In the genomic region with DNA sequence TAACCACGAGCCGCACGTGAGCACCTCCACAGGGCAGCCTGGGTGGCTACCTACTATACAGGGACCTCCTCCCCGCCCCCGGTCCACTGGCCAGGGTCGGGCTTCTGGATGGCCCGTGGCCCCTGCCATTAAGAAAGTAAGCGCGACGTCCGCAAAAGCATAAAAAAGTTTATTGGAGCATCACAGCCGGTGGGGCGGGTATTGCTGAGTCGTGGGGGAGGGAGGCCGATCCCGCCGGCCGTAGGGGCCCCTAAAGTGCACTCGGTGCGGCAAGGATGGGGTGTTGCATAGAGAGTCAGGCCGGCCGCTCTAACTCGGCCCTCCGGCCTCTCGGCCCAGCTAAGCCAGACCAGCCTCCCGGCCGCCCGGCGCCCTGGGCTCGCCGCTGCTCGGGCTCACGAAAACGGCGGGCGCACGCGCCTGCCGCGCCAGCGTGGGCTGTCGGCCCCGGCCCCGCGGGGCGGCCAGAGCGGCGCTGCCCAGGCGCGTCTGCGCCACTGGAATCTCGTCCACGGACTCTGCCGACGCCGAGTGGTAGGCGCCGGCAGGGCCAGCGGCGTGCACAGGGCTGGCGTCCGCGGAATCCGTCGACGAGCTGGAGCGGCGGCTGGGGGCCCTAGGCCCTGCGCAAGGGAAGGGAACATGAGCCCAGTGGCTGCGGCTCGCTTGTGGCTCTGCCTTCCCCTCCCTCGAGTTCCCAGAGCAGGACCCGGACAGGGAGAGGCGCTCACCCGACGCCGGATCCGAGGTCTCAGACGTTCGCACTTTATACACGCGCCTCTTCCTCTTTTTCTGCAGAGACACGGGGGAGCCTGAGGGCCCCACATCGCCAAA, we compare ENCODE assay signal across 8 cellular contexts. TPM values are rescaled to one million over a fixed set of nuclear protein-coding genes. Genes with fewer than 3 reads are reported as not detected.
DNase-seq lines count a peak whose midpoint lies in the region; ATAC-seq and TF ChIP-seq lines count a peak whose summit lies in the region.

No MANE protein-coding gene starts in this region.

- H3K4me1 ChIP-seq in right atrium auricular region (peaks cover 0 to 99% of the 10 kb centered on the region in 2 donors), sigmoid colon (peaks cover 0 to 77% (median 62%) of the 10 kb centered on the region in 4 donors), SJCRH30 (peaks cover 39% of the 10 kb centered on the region), HAP-1 (peaks cover 25% of the 10 kb centered on the region)

- TF ChIP-seq EP300 in sigmoid colon (IDR thresholded peaks at IDR 0.05): no peak

- peak overlapping the region; percentile 34 for H3K27ac Mint-ChIP-seq in T-helper 17 cell

- H3K4me1 Mint-ChIP-seq in T-helper 17 cell: peaks cover 11% of the 10 kb centered on the region

- H3K9me3 ChIP-seq in T-helper 17 cell (ENCODE audit: control insufficient read depth, low read length, poor library complexity, severe bottlenecking) (no peaks in the 10 kb centered on the region), right atrium auricular region (no peaks in the 10 kb centered on the region), sigmoid colon (no peaks in the 10 kb centered on the region), SJCRH30 (replicated peaks) (no peaks in the 10 kb centered on the region), HAP-1 (no peaks in the 10 kb centered on the region)

- no peak for TF ChIP-seq CTCF in GM13976 (IDR thresholded peaks at IDR 0.05; ENCODE audit: borderline replicate concordance, control extremely low read depth, extremely low read depth, insufficient read depth, missing control alignments)
- no peak for TF ChIP-seq CTCF in right atrium auricular region (IDR thresholded peaks at IDR 0.05)
- no peak for TF ChIP-seq CTCF in sigmoid colon (IDR thresholded peaks at IDR 0.05)

- no peaks in the 10 kb centered on the region for H3K36me3 ChIP-seq in right atrium auricular region
- no peaks in the 10 kb centered on the region for H3K36me3 ChIP-seq in sigmoid colon
- H3K36me3 ChIP-seq in SJCRH30: no peaks in the 10 kb centered on the region
- H3K36me3 ChIP-seq in HAP-1 (replicated peaks): no peaks in the 10 kb centered on the region

- ATAC-seq in T-helper 17 cell (peak; percentile 12), HG03442 (IDR thresholded peaks at IDR 0.05; ENCODE audit: unreplicated experiment) (no peak)

- H3K27me3 ChIP-seq in right atrium auricular region (no peaks in the 10 kb centered on the region), sigmoid colon (peaks cover 0 to 68% (median 26%) of the 10 kb centered on the region in 3 donors), SJCRH30 (no peaks in the 10 kb centered on the region), HAP-1 (ENCODE audit: low read depth) (no peaks in the 10 kb centered on the region)

- H3K4me3 ChIP-seq in right atrium auricular region (peak overlapping the region in 1 of 2 donors; percentile 61), sigmoid colon (peak overlapping the region in 2 of 4 donors; percentile 42 to 50), SJCRH30 (no peak overlapping the region), HAP-1 (no peak overlapping the region; the same call in 1 of the 2 replicates)

- DNase-seq in GM13976 (ENCODE audit: low spot score) (peak; percentile 37), T-helper 17 cell (no peak), right atrium auricular region (ENCODE audit: low spot score) (no peak), sigmoid colon (peak; percentile 70), SJCRH30 (no peak), HAP-1 (ENCODE audit: low spot score in 2 of 2) (no peak), kidney tubule cell (ENCODE audit: low spot score) (no peak)

- intact Hi-C loops in sigmoid colon (cut with DNase I): loop anchor here (5.0 kb wide), 2 partner anchors 117 to 147 kb away; a partner anchor contains a TSS

- in situ Hi-C loops in GM13976 (cut with MboI; ENCODE audit: low sequenced_read_pairs, unreplicated experiment) (no loop called here), HAP-1 (cut with MboI; ENCODE audit: low sequenced_read_pairs) (no loop called here)

- H3K36me3 Mint-ChIP-seq in T-helper 17 cell (ENCODE audit: low read depth): peaks cover 8% of the 10 kb centered on the region

- H3K27ac ChIP-seq in right atrium auricular region: peak overlapping the region; percentile 64 to 72
- H3K27ac ChIP-seq in sigmoid colon: peak overlapping the region; percentile 60 to 82 (median 64)
- H3K27ac ChIP-seq in SJCRH30: no peak overlapping the region

- 31 to 65% methylated on average over 84 of the region's 84 CpGs for WGBS in sigmoid colon, 2 donors

- peak overlapping the region; percentile 92 for H3K4me3 Mint-ChIP-seq in T-helper 17 cell

- no peak for TF ChIP-seq POLR2A in sigmoid colon (IDR thresholded peaks at IDR 0.05)

- peaks cover 22% of the 10 kb centered on the region for H3K27me3 Mint-ChIP-seq in T-helper 17 cell

RNA-seq across cellular contexts. Expression of a gene that starts 1.2 kb away (rescaled TPM):
- total RNA-seq in T-helper 17 cell (under 1 TPM; 0.29 to 0.70 TPM), right atrium auricular region (10 to 100 TPM; 24.1 to 56.4 TPM), sigmoid colon (10 to 100 TPM in 3 of 4 donors, 1 to 10 TPM in 1; 8.1 to 27.4 (median 16.9) TPM)
- 10 to 100 TPM in 1 of 3 donors, 1 to 10 TPM in 2; 2.4 to 13.6 (median 8.6) TPM for polyA plus RNA-seq in sigmoid colon
- 34.6 and 38.3 TPM in 2 replicates for total RNA-seq in SJCRH30 (2014; rRNA removed; shearing (Covaris generic))

RNA-seq across cellular contexts. Expression of a gene that starts 21.8 kb away (rescaled TPM):
- under 1 TPM in 1 of 2 donors, not detected in 1; 0.35 TPM for total RNA-seq in T-helper 17 cell
- total RNA-seq in right atrium auricular region: 10 to 100 TPM in 1 of 2 donors, 1 to 10 TPM in 1; 8.9 to 11.8 TPM
- 10 to 100 TPM; 12.7 to 18.3 (median 16.1) TPM for total RNA-seq in sigmoid colon
- polyA plus RNA-seq in sigmoid colon: 1 to 10 TPM; 4.2 to 6.6 (median 4.4) TPM
- 0.10 TPM in 1 of 2 replicates, not detected in the other for total RNA-seq in SJCRH30 (2014; rRNA removed; shearing (Covaris generic))

RNA-seq across cellular contexts. Expression of a gene that starts 36.4 kb away (rescaled TPM):
- total RNA-seq in T-helper 17 cell (not detected), right atrium auricular region (not detected), sigmoid colon (1 to 10 TPM in 2 of 4 donors, under 1 TPM in 1, not detected in 1; 0.14 to 3.9 (median 1.4) TPM)
- 100 to 1,000 TPM in 1 of 3 donors, 10 to 100 TPM in 2; 88.3 to 353 (median 90.4) TPM for polyA plus RNA-seq in sigmoid colon
- total RNA-seq in SJCRH30 (2014; rRNA removed; shearing (Covaris generic)): 0.61 and 1.1 TPM in 2 replicates

Comparison
In these comparisons a context has a peak if more than half of its experiments do, and no peak if none do; other contexts are left out.
1. DNase-seq: peak in GM13976 (single experiment) and sigmoid colon (single experiment); none in T-helper 17 cell (0 of 3), right atrium auricular region (single experiment), SJCRH30 (0 of 2), HAP-1 (0 of 2) and kidney tubule cell (single experiment).
2. RNA of a gene that starts 1.2 kb away (total RNA-seq): 24.1 to 56.4 TPM in right atrium auricular region, 34.6 to 38.3 TPM in SJCRH30 and 8.1 to 27.4 TPM in sigmoid colon; 0.29 to 0.70 TPM in T-helper 17 cell; every median in the first group is over 4 times any median in the second.